Comparison of ENCODE assay signal across 1 cellular context in genomic region chr11:79440451-79441158, GRCh38.
TF ChIP-seq lines count a peak whose summit lies in the region.

TENM4 (minus strand) TSS chr11:79441030; CDS start chr11:79069944, 371,086 bp downstream.

TF ChIP-seq in GM23338, 12 proteins besides CTCF, POLR2A, EP300 and RAD21 (continued from another document):
- TF ChIP-seq ZNF462 (CRISPR knock-in tag; IDR thresholded peaks at IDR 0.05) (no peak), JUNB (IDR thresholded peaks at IDR 0.05; ENCODE audit: unreplicated experiment) (no peak)
- TF ChIP-seq, protein P1, sequence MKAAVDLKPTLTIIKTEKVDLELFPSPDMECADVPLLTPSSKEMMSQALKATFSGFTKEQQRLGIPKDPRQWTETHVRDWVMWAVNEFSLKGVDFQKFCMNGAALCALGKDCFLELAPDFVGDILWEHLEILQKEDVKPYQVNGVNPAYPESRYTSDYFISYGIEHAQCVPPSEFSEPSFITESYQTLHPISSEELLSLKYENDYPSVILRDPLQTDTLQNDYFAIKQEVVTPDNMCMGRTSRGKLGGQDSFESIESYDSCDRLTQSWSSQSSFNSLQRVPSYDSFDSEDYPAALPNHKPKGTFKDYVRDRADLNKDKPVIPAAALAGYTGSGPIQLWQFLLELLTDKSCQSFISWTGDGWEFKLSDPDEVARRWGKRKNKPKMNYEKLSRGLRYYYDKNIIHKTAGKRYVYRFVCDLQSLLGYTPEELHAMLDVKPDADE (IDR thresholded peaks at IDR 0.05): 0 out of 2 replicates have a peak, but pooled peaks have one; percentile 15
